ENCODE assay signal across 21 cellular contexts in the genomic region with DNA sequence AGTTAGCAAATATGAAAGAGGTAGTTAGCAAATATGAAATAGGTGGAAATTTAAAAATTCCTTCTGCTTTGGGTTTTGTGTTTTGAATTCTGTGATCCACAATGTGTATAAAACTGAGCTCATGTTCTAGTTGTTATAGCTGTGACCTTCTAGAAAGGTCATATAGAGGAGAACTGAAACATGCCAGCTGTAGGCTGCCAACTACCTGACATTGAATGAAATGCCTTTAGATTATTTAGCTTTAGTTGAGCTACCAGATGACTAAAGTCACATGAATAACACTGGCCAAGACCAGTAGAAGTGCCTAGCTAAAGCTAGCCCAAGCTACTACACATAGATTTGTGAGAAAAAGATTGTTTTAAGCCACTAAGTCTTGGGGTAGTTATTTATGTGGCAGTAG.
"Had no signal": no experiment of that assay in that cellular context is flagged by ENCODE, and none has a peak within 500 bp of the region (broad histone marks: within the 10 kb centered on the region; RNA-seq: fewer than 3 reads in every experiment).

No MANE protein-coding gene starts in this region.

- H3K27me3 Mint-ChIP-seq: dendritic cell treated with granulocyte-macrophage colony-stimulating factor and Interleukin-4, amounts not matched to agents 40 ng/mL and 50 ng/mL, for 4 days had no signal

- H3K9me3 Mint-ChIP-seq: effector memory CD8-positive, alpha-beta T cell had no signal

- ATAC-seq: effector memory CD8-positive, alpha-beta T cell; esophagus mucosa; foreskin keratinocyte; gastrocnemius medialis; gastroesophageal sphincter; heart left ventricle; heart right ventricle had no signal

- H3K4me1 Mint-ChIP-seq: endodermal cell had no signal

- DNase-seq: colonic mucosa; cortex of kidney; dermis blood vessel endothelial cell; dorsolateral prefrontal cortex; effector CD4-positive, alpha-beta T cell; effector CD8-positive, alpha-beta T cell; effector memory CD4-positive, alpha-beta T cell; effector memory CD8-positive, alpha-beta T cell; endodermal cell; erythroblast; esophagus squamous epithelium; foreskin fibroblast; foreskin keratinocyte; foreskin melanocyte; gastrocnemius medialis; glutamatergic neuron; heart left ventricle; heart right ventricle had no signal

- H3K4me3 Mint-ChIP-seq: dendritic cell treated with granulocyte-macrophage colony-stimulating factor and Interleukin-4, amounts not matched to agents 40 ng/mL and 50 ng/mL, for 4 days; effector memory CD8-positive, alpha-beta T cell; endodermal cell had no signal

- H3K27ac Mint-ChIP-seq: dendritic cell treated with granulocyte-macrophage colony-stimulating factor and Interleukin-4, amounts not matched to agents 40 ng/mL and 50 ng/mL, for 4 days; effector memory CD8-positive, alpha-beta T cell; endodermal cell had no signal
